8 cellular contexts compared by ENCODE assay signal in genomic region chr16:84116720-84117481, GRCh38. TPM values are rescaled to one million over a fixed set of nuclear protein-coding genes. Genes with fewer than 3 reads are reported as not detected.
DNase-seq lines count a peak whose midpoint lies in the region; ATAC-seq and TF ChIP-seq lines count a peak whose summit lies in the region.

Gene MBTPS1, minus strand, starts transcription at chr16:84116942. Its CDS starts 15,159 bp downstream, at chr16:84101783.

- peaks cover 4% of the 10 kb centered on the region for H3K36me3 Mint-ChIP-seq in activated CD4-positive, alpha-beta T cell treated with anti-CD3 and anti-CD28 coated beads for 36 hours (ENCODE audit: low read depth)

- CTCF ChIA-PET in activated CD4-positive, alpha-beta T cell treated with anti-CD3 and anti-CD28 coated beads for 36 hours (lab: Charles Lee): interaction anchor here (0.6 to 3.7 kb wide), 21 partner anchors 10 to 257 kb away, joined by 3 to 31 read pairs (median 4); partner anchors contain the start of genes DNAAF1, HSDL1 and TAF1C

- POLR2A ChIA-PET in activated CD4-positive, alpha-beta T cell treated with anti-CD3 and anti-CD28 coated beads for 36 hours (lab: Charles Lee): interaction anchor here (0.5 to 1.6 kb wide), 5 partner anchors 28 to 703 kb away, joined by 3 to 11 read pairs (median 3); partner anchors contain the start of genes CRISPLD2, DNAAF1 and HSDL1

- peak; percentile 90 for ATAC-seq in HG03442 (IDR thresholded peaks at IDR 0.05; ENCODE audit: unreplicated experiment)
- peak; percentile 93 for ATAC-seq in activated CD4-positive, alpha-beta T cell treated with anti-CD3 and anti-CD28 coated beads for 36 hours

- H3K4me3 ChIP-seq in choroid plexus epithelial cell (ENCODE audit: low read depth, low read length): peak within 1 kb of the TSS; percentile 97

- peaks cover 31% of the 10 kb centered on the region for H3K4me1 Mint-ChIP-seq in activated CD4-positive, alpha-beta T cell treated with anti-CD3 and anti-CD28 coated beads for 36 hours

- no peaks in the 10 kb centered on the region for H3K27me3 Mint-ChIP-seq in activated CD4-positive, alpha-beta T cell treated with anti-CD3 and anti-CD28 coated beads for 36 hours

- DNase-seq in Ammon's horn (ENCODE audit: low spot score): peak; percentile 98
- peak; percentile 94 for DNase-seq in GM19238 (ENCODE audit: insufficient read length, low spot score)
- peak; percentile 88 for DNase-seq in NCI-H510A treated with DMSO at 0.1 percent for 48 hours (lab: John Stamatoyannopoulos, UW)
- peak; percentile 99 for DNase-seq in activated CD4-positive, alpha-beta T cell treated with anti-CD3 and anti-CD28 coated beads for 36 hours
- DNase-seq in choroid plexus epithelial cell (ENCODE audit: low read depth): peak; percentile 99
- peak; percentile 98 for DNase-seq in kidney tubule cell (ENCODE audit: low spot score)
- peak; percentile 94 to 98 (median 96) for DNase-seq in stimulated activated CD4-positive, alpha-beta T cell treated with anti-CD3 and anti-CD28 coated beads, Interleukin-1b, Interleukin-23, amount 100 ng/mL, for 24 hours (ENCODE audit: low read depth in 4 of 4, low spot score in 1 of 4)

- H3K4me3 Mint-ChIP-seq in activated CD4-positive, alpha-beta T cell treated with anti-CD3 and anti-CD28 coated beads for 36 hours: peak within 1 kb of the TSS; percentile 80

- H3K27ac Mint-ChIP-seq in activated CD4-positive, alpha-beta T cell treated with anti-CD3 and anti-CD28 coated beads for 36 hours: peak within 1 kb of the TSS; percentile 95

- intact Hi-C loops in activated CD4-positive, alpha-beta T cell treated with anti-CD3 and anti-CD28 coated beads for 36 hours (cut with DNase I, micrococcal nuclease): loop anchor here (1.0 to 10.0 kb wide), 11 partner anchors 18 to 910 kb away; partner anchors contain the start of genes DNAAF1 (in 2 of the 2), HSDL1 (in 2 of the 2), TAF1C (in 2 of the 2) and COTL1 (in 1 of the 2)

- no peaks in the 10 kb centered on the region for H3K9me3 Mint-ChIP-seq in activated CD4-positive, alpha-beta T cell treated with anti-CD3 and anti-CD28 coated beads for 36 hours (ENCODE audit: low read depth)

- TF ChIP-seq CTCF in choroid plexus epithelial cell (conservative IDR thresholded peaks at IDR 0.05; ENCODE audit: low read depth, low read length): no peak

RNA-seq across cellular contexts. Expression of gene MBTPS1, which starts in this region (rescaled TPM):
- 10 to 100 TPM; 32.0 to 32.2 TPM for total RNA-seq in activated CD4-positive, alpha-beta T cell treated with anti-CD3 and anti-CD28 coated beads for 36 hours

Comparison
In these comparisons a context has a peak if more than half of its experiments do, and no peak if none do; other contexts are left out.
1. Peak in every context shown above with its lines: DNase-seq, ATAC-seq and H3K4me3 ChIP-seq.